ENCODE assay signal across 8 cellular contexts in the genomic region with DNA sequence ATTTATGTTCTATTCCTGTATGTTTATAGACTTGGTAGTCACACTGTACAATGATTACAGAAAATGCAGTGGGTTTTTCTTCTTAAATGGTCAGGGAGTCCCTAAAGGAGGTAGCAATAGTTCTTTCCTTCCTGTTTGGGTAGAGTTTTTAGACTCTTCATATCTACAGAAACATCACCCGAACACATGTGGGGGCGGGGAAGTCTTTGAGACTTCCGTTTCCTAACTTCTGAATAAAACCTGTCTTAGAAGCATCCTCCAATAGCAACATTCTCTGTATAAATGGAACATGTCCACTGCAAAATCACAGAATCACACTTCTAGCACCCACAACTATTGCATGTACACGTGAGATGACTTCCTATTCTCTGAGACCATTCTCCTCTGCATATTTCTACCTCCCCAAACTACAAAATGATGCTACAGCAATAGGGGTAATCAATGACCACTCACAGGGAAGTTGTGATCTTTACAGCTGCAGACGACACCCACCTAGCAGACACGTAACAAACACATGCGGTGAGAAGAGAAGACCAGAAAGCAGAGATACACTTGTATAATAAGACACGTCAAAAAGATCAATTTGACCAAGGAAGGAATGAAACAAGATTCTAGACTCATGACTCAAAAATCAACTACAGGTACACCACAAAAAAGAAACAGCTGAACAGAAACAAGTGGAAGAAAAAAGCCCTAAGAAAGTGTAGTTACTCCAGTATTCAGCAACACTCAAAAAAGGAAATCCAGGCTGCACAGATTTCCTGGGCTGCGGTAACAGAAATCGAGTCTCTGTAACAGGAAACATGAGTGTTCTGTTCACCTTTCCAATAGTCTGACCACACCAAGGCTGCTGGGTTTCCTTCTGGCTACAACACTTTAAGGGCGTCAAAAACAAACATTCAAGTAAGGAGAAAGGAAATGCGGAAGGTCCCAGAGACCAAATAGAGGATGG.
DNase-seq lines count a peak whose midpoint lies in the region; ATAC-seq and FAIRE-seq lines count a peak whose summit lies in the region.
"Had no signal": no experiment of that assay in that cellular context is flagged by ENCODE, and none has a peak within 500 bp of the region (broad histone marks: within the 10 kb centered on the region; RNA-seq: fewer than 3 reads in every experiment).

No MANE protein-coding gene starts in this region.

- CTCF ChIA-PET in activated CD4-positive, alpha-beta T cell treated with anti-CD3 and anti-CD28 coated beads, Interleukin-2, amount 10 ng/mL, durations not matched to agents 7 days and 5 days (lab: Charles Lee): interaction anchor here (0.5 kb wide), 1 partner anchor 112 kb away, joined by 3 read pairs; no protein-coding TSS in a partner anchor

- H3K4me3 Mint-ChIP-seq in activated CD4-positive, alpha-beta T cell treated with anti-CD3 and anti-CD28 coated beads, Interleukin-2, amount 10 ng/mL, durations not matched to agents 7 days and 5 days: peak overlapping the region; percentile 20

- no peak for DNase-seq in GM19239 (ENCODE audit: insufficient read length, low spot score)
- DNase-seq in activated CD4-positive, alpha-beta T cell treated with anti-CD3 and anti-CD28 coated beads, Interleukin-2, amount 10 ng/mL, durations not matched to agents 7 days and 5 days: peak; percentile 64
- DNase-seq in stimulated activated CD4-positive, alpha-beta T cell treated with anti-CD3 and anti-CD28 coated beads, Interleukin-4, amount 100 ng/mL, for 24 hours: peak; percentile 58
- no peak for DNase-seq in RPMI8226
- DNase-seq in COR-L47 (lab: John Stamatoyannopoulos, UW): no peak
- no peak for DNase-seq in occipital lobe (lab: John Stamatoyannopoulos, UW)

- peak overlapping the region; percentile 87 for H3K27ac Mint-ChIP-seq in activated CD4-positive, alpha-beta T cell treated with anti-CD3 and anti-CD28 coated beads, Interleukin-2, amount 10 ng/mL, durations not matched to agents 7 days and 5 days
- H3K27ac Mint-ChIP-seq: dendritic cell treated with granulocyte-macrophage colony-stimulating factor and Interleukin-4, amounts not matched to agents 40 ng/mL and 50 ng/mL, for 4 days had no signal

- peak; percentile 85 for ATAC-seq in HG02885 (IDR thresholded peaks at IDR 0.05; ENCODE audit: poor library complexity, unreplicated experiment)

- H3K9me3 Mint-ChIP-seq in activated CD4-positive, alpha-beta T cell treated with anti-CD3 and anti-CD28 coated beads, Interleukin-2, amount 10 ng/mL, durations not matched to agents 7 days and 5 days: peaks cover 5% of the 10 kb centered on the region
- H3K9me3 Mint-ChIP-seq: dendritic cell treated with granulocyte-macrophage colony-stimulating factor and Interleukin-4, amounts not matched to agents 40 ng/mL and 50 ng/mL, for 4 days had no signal

- peak; percentile 90 for FAIRE-seq in GM19239 (lab: Jason Lieb, UNC)

- POLR2A ChIA-PET in activated CD4-positive, alpha-beta T cell treated with anti-CD3 and anti-CD28 coated beads, Interleukin-2, amount 10 ng/mL, durations not matched to agents 7 days and 5 days (lab: Charles Lee): no interaction called here

- H3K36me3 Mint-ChIP-seq in activated CD4-positive, alpha-beta T cell treated with anti-CD3 and anti-CD28 coated beads, Interleukin-2, amount 10 ng/mL, durations not matched to agents 7 days and 5 days (ENCODE audit: low read depth): no peaks in the 10 kb centered on the region

- no peaks in the 10 kb centered on the region for H3K27me3 Mint-ChIP-seq in activated CD4-positive, alpha-beta T cell treated with anti-CD3 and anti-CD28 coated beads, Interleukin-2, amount 10 ng/mL, durations not matched to agents 7 days and 5 days
- H3K27me3 Mint-ChIP-seq: dendritic cell treated with granulocyte-macrophage colony-stimulating factor and Interleukin-4, amounts not matched to agents 40 ng/mL and 50 ng/mL, for 4 days had no signal

- peaks cover 54% of the 10 kb centered on the region for H3K4me1 Mint-ChIP-seq in activated CD4-positive, alpha-beta T cell treated with anti-CD3 and anti-CD28 coated beads, Interleukin-2, amount 10 ng/mL, durations not matched to agents 7 days and 5 days

Comparison
In these comparisons a context has a peak if more than half of its experiments do, and no peak if none do; other contexts are left out.
1. DNase-seq: peak in activated CD4-positive, alpha-beta T cell treated with anti-CD3 and anti-CD28 coated beads, Interleukin-2, amount 10 ng/mL, durations not matched to agents 7 days and 5 days (single experiment) and stimulated activated CD4-positive, alpha-beta T cell treated with anti-CD3 and anti-CD28 coated beads, Interleukin-4, amount 100 ng/mL, for 24 hours (single experiment); none in GM19239 (single experiment), RPMI8226 (single experiment), COR-L47 (single experiment) and occipital lobe (single experiment).